Comparison of ENCODE assay signal across 8 cellular contexts in genomic region chr14:22319526-22320352, GRCh38.
DNase-seq lines count a peak whose midpoint lies in the region; ATAC-seq and TF ChIP-seq lines count a peak whose summit lies in the region.

No MANE protein-coding gene starts in this region.

- peak overlapping the region; percentile 61 for H3K4me3 Mint-ChIP-seq in activated naive CD8-positive, alpha-beta T cell treated with anti-CD3 and anti-CD28 coated beads, Interleukin-2, amount 50 U/mL, for 24 hours

- no peak overlapping the region for H3K4me2 ChIP-seq in GM23248 (ENCODE audit: unreplicated experiment)

- H3K36me3 ChIP-seq in GM23248 (ENCODE audit: low read depth): no peaks in the 10 kb centered on the region
- H3K36me3 ChIP-seq in cardiac muscle cell: no peaks in the 10 kb centered on the region

- TF ChIP-seq CTCF in cardiac muscle cell (IDR thresholded peaks at IDR 0.05; ENCODE audit: low read depth, low read length) (peak; percentile 76), retinal pigment epithelial cell (conservative IDR thresholded peaks at IDR 0.05; ENCODE audit: low read depth, low read length) (peak; percentile 75)

- no peak overlapping the region for H3K9ac ChIP-seq in GM23248

- in situ Hi-C loops in GM23248 (cut with MboI): loop anchor here (10.0 kb wide), 1 partner anchor 55 kb away; no protein-coding TSS in a partner anchor

- no peaks in the 10 kb centered on the region for H3K9me3 Mint-ChIP-seq in activated naive CD8-positive, alpha-beta T cell treated with anti-CD3 and anti-CD28 coated beads, Interleukin-2, amount 50 U/mL, for 24 hours

- no peaks in the 10 kb centered on the region for H3K27me3 Mint-ChIP-seq in activated naive CD8-positive, alpha-beta T cell treated with anti-CD3 and anti-CD28 coated beads, Interleukin-2, amount 50 U/mL, for 24 hours

- no peak overlapping the region for H3K4me3 ChIP-seq in GM23248
- H3K4me3 ChIP-seq in cardiac muscle cell: no peak overlapping the region
- no peak overlapping the region for H3K4me3 ChIP-seq in retinal pigment epithelial cell (ENCODE audit: low read length)

- H3K27me3 ChIP-seq in GM23248 (replicated peaks; ENCODE audit: insufficient read depth) (peaks cover 41% of the 10 kb centered on the region), cardiac muscle cell (no peaks in the 10 kb centered on the region)

- H3K4me1 Mint-ChIP-seq in activated naive CD8-positive, alpha-beta T cell treated with anti-CD3 and anti-CD28 coated beads, Interleukin-2, amount 50 U/mL, for 24 hours: no peaks in the 10 kb centered on the region

- no peak for ATAC-seq in activated naive CD8-positive, alpha-beta T cell treated with anti-CD3 and anti-CD28 coated beads, Interleukin-2, amount 50 U/mL, for 24 hours
- no peak for ATAC-seq in HG03460 (IDR thresholded peaks at IDR 0.05; ENCODE audit: unreplicated experiment)
- ATAC-seq in GM19467 (IDR thresholded peaks at IDR 0.05; ENCODE audit: unreplicated experiment): no peak

- H3F3A ChIP-seq in GM23248 (ENCODE audit: insufficient read depth): no peaks in the 10 kb centered on the region

- H3K9me3 ChIP-seq in GM23248 (ENCODE audit: low read depth): no peaks in the 10 kb centered on the region
- H3K9me3 ChIP-seq in cardiac muscle cell (ENCODE audit: low read depth): no peaks in the 10 kb centered on the region

- DNase-seq in DMS 273 (lab: John Stamatoyannopoulos, UW; ENCODE audit: unreplicated experiment): peak; percentile 76
- DNase-seq in GM23248: peak; percentile 68
- peak; percentile 67 for DNase-seq in NCI-H460 (ENCODE audit: extremely low read depth, low read depth)
- DNase-seq in activated naive CD8-positive, alpha-beta T cell treated with anti-CD3 and anti-CD28 coated beads, Interleukin-2, amount 50 U/mL, for 24 hours: no peak
- DNase-seq in cardiac muscle cell (ENCODE audit: low read depth in 1 of 2, low spot score in 1 of 2): peak; percentile 59 to 72
- no peak for DNase-seq in retinal pigment epithelial cell (ENCODE audit: low read depth)

- H3K79me2 ChIP-seq in GM23248 (ENCODE audit: insufficient read depth): no peaks in the 10 kb centered on the region

- H2AFZ ChIP-seq in GM23248: no peak overlapping the region

- no peaks in the 10 kb centered on the region for H4K20me1 ChIP-seq in GM23248 (ENCODE audit: insufficient read depth)

- H3K9me2 ChIP-seq in GM23248 (ENCODE audit: insufficient read depth): no peaks in the 10 kb centered on the region

- H3K36me3 Mint-ChIP-seq in activated naive CD8-positive, alpha-beta T cell treated with anti-CD3 and anti-CD28 coated beads, Interleukin-2, amount 50 U/mL, for 24 hours (ENCODE audit: low read depth): no peaks in the 10 kb centered on the region

- no peaks in the 10 kb centered on the region for H3K4me1 ChIP-seq in GM23248 (ENCODE audit: insufficient read depth)
- H3K4me1 ChIP-seq in cardiac muscle cell (ENCODE audit: low read depth): no peaks in the 10 kb centered on the region

- H3K27ac ChIP-seq in GM23248 (no peak overlapping the region), cardiac muscle cell (no peak overlapping the region)

- WGBS in GM23248 (ENCODE audit: low coverage in 1 of 2, low lambda C conversion rate in 2 of 2, missing lambda C conversion rate in 2 of 2), 2 experiments: 31 to 42% methylated on average over 4 of the region's 4 CpGs

- H3K27ac Mint-ChIP-seq in activated naive CD8-positive, alpha-beta T cell treated with anti-CD3 and anti-CD28 coated beads, Interleukin-2, amount 50 U/mL, for 24 hours: no peak overlapping the region

Comparison
In these comparisons a context has a peak if more than half of its experiments do, and no peak if none do; other contexts are left out.
1. DNase-seq: peak in DMS 273 (single experiment), GM23248 (single experiment), NCI-H460 (single experiment) and cardiac muscle cell (2 of 2); none in activated naive CD8-positive, alpha-beta T cell treated with anti-CD3 and anti-CD28 coated beads, Interleukin-2, amount 50 U/mL, for 24 hours (single experiment) and retinal pigment epithelial cell (single experiment).